21 cellular contexts compared by ENCODE assay signal in genomic region chr13:110215606-110216005, GRCh38.
A peak's percentile ranks its signal among the peaks of the same experiment; 100 is the strongest.
DNase-seq lines count a peak whose midpoint lies in the region; ATAC-seq and TF ChIP-seq lines count a peak whose summit lies in the region.
"Had no signal": no experiment of that assay in that cellular context is flagged by ENCODE, and none has a peak within 500 bp of the region (broad histone marks: within the 10 kb centered on the region; RNA-seq: fewer than 3 reads in every experiment).

No MANE protein-coding gene starts in this region.

- H3K4me1 ChIP-seq in cardiac muscle cell (ENCODE audit: low read depth) (peaks cover 12% of the 10 kb centered on the region), left lung (peaks cover 11 to 15% of the 10 kb centered on the region in 2 donors), rectal smooth muscle tissue (ENCODE audit: control insufficient read depth, insufficient read depth, low read length) (peaks cover 36% of the 10 kb centered on the region), aorta (ENCODE audit: control insufficient read depth in 1 of 2, insufficient read depth in 2 of 2, low read length in 2 of 2) (peaks cover 0 to 10% of the 10 kb centered on the region in 2 donors)

- H3K36me3 ChIP-seq in cardiac muscle cell (no peaks in the 10 kb centered on the region), left lung (peaks cover 0 to 21% of the 10 kb centered on the region in 2 donors), rectal smooth muscle tissue (ENCODE audit: control insufficient read depth, insufficient read depth, low read length) (peaks cover 13% of the 10 kb centered on the region), aorta (ENCODE audit: control insufficient read depth in 1 of 2, insufficient read depth in 2 of 2, low read length in 1 of 2) (peaks cover 4% of the 10 kb centered on the region in 2 donors)
- H3K36me3 ChIP-seq: BLaER1, MG63 had no signal

- H3K9ac ChIP-seq in rectal smooth muscle tissue (ENCODE audit: low read length): no peak overlapping the region
- H3K9ac ChIP-seq: BLaER1, GM23248 had no signal

- intact Hi-C loops in cardiac septum (cut with DNase I) (no loop called here), left lung (cut with DNase I) (no loop called here), aorta (cut with DNase I) (no loop called here)

- TF ChIP-seq CTCF in cardiac muscle cell (IDR thresholded peaks at IDR 0.05; ENCODE audit: low read depth, low read length) (no peak), left lung (IDR thresholded peaks at IDR 0.05) (no peak)

- peak overlapping the region; percentile 6 for H3K27ac ChIP-seq in cardiac muscle cell
- peak overlapping the region; percentile 2 to 68 for H3K27ac ChIP-seq in left lung
- peak overlapping the region; percentile 59 for H3K27ac ChIP-seq in rectal smooth muscle tissue (ENCODE audit: low read depth, low read length)
- peak overlapping the region; percentile 48 to 98 for H3K27ac ChIP-seq in aorta (ENCODE audit: low read depth in 1 of 2, low read length in 2 of 2)
- H3K27ac ChIP-seq: BLaER1, suprapubic skin had no signal

- H3K4me3 ChIP-seq in cardiac muscle cell (no peak overlapping the region), left lung (no peak overlapping the region), rectal smooth muscle tissue (ENCODE audit: low read length) (no peak overlapping the region), aorta (ENCODE audit: low read length in 2 of 2) (no peak overlapping the region)
- H3K4me3 ChIP-seq: BLaER1, GM12878, GM23248, MG63, suprapubic skin had no signal

- H3K27me3 ChIP-seq in cardiac muscle cell: no peaks in the 10 kb centered on the region
- peaks cover 0 to 8% of the 10 kb centered on the region in 2 donors for H3K27me3 ChIP-seq in left lung
- no peaks in the 10 kb centered on the region for H3K27me3 ChIP-seq in rectal smooth muscle tissue (ENCODE audit: control insufficient read depth, insufficient read depth, low read length)
- no peaks in the 10 kb centered on the region for H3K27me3 ChIP-seq in aorta (ENCODE audit: control insufficient read depth in 1 of 2, insufficient read depth in 2 of 2, low read length in 1 of 2)
- H3K27me3 ChIP-seq: BLaER1, MG63, suprapubic skin had no signal

- WGBS in aorta, 2 donors: 13 to 19% methylated on average over 7 of the region's 7 CpGs

- DNase-seq in cardiac muscle cell (ENCODE audit: low read depth in 1 of 2, low spot score in 1 of 2) (no peak), cardiac septum (ENCODE audit: low spot score) (no peak), left lung (no peak), aorta (no peak), SW 1271 (lab: John Stamatoyannopoulos, UW) (no peak), T1000 (lab: John Stamatoyannopoulos, UW) (no peak), NCI-H187 treated with DMSO at 0.1 percent for 48 hours (lab: John Stamatoyannopoulos, UW) (no peak)
- DNase-seq: 8988T; activated B cell treated with CpG ODN at 0.5 μM for 24 hours; cerebellar nuclear complex; GM23248; MG63; NCI-H1694; NCI-H510A treated with DMSO at 0.1 percent for 48 hours; SHP77 treated with DMSO at 0.1 percent for 48 hours; stimulated activated CD4-positive, alpha-beta T cell treated with anti-CD3 and anti-CD28 coated beads, Interleukin-4, amount 100 ng/mL, for 1 hour; T-helper 17 cell had no signal

- H3K9me3 ChIP-seq in cardiac muscle cell (ENCODE audit: low read depth): no peaks in the 10 kb centered on the region
- H3K9me3 ChIP-seq in left lung: no peaks in the 10 kb centered on the region
- no peaks in the 10 kb centered on the region for H3K9me3 ChIP-seq in aorta (ENCODE audit: control insufficient read depth, low read length)
- H3K9me3 ChIP-seq: BLaER1, MG63, suprapubic skin had no signal

- ATAC-seq in left lung: no peak
- no peak for ATAC-seq in aorta (ENCODE audit: low FRiP score)
- ATAC-seq: GM12878, T-helper 17 cell had no signal

Comparison
In these comparisons a context has a peak if more than half of its experiments do, and no peak if none do; other contexts are left out.
1. H3K27ac ChIP-seq: peak in every context shown above with its lines; median percentile 73 in aorta; 59 in rectal smooth muscle tissue; 35 in left lung; 6 in cardiac muscle cell.